Comparison of ENCODE assay signal across 8 cellular contexts in the genomic region with DNA sequence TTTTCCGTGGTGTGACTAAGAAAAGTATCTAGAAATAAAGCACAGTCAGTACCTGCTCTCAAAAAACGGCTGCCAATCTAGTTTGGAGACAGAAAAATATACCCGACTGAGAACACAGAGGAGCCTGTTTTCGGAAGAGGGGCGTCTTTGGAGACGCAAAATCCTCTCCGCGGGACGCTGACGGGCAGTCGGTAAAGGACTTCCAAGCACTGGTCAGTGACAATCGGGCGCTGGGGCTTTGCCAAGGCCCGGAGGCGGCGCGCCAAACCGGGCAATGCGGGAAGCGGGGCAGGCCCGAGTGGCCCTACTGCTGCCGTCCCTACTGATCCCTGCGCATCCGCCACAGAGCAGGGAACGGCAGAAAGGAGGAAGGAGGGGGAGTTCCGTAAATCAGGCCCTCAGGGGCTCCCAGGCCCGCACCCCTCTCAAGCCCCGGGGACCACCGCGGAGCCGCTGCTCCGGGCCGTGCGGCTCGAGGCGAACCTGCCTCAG. TPM values are rescaled to one million over a fixed set of nuclear protein-coding genes. Genes with fewer than 3 reads are reported as not detected.
DNase-seq lines count a peak whose midpoint lies in the region; ATAC-seq, FAIRE-seq and TF ChIP-seq lines count a peak whose summit lies in the region.

No MANE protein-coding gene starts in this region.

- peaks cover 15% of the 10 kb centered on the region for H3K36me3 Mint-ChIP-seq in activated CD8-positive, alpha-beta T cell treated with anti-CD3 and anti-CD28 coated beads, Interleukin-2, amount 10 ng/mL, durations not matched to agents 7 days and 5 days (ENCODE audit: low read depth)
- H3K36me3 Mint-ChIP-seq in natural killer cell treated with Interleukin-12 subunit alpha and Interleukin-12 subunit beta and Interleukin-15 and Interleukin-18, amount 100 ng/mL, for 72 hours: no peaks in the 10 kb centered on the region

- H2BK15ac ChIP-seq in IMR-90 (ENCODE audit: low read depth, low read length): no peak overlapping the region

- no peaks in the 10 kb centered on the region for H3K27me3 Mint-ChIP-seq in activated CD8-positive, alpha-beta T cell treated with anti-CD3 and anti-CD28 coated beads, Interleukin-2, amount 10 ng/mL, durations not matched to agents 7 days and 5 days (ENCODE audit: low read depth)
- H3K27me3 Mint-ChIP-seq in natural killer cell treated with Interleukin-12 subunit alpha and Interleukin-12 subunit beta and Interleukin-15 and Interleukin-18, amount 100 ng/mL, for 72 hours: no peaks in the 10 kb centered on the region

- H3K36me3 ChIP-seq in IMR-90 (ENCODE audit: control insufficient read depth, insufficient read depth, low read length): peaks cover 5% of the 10 kb centered on the region

- H3K27me3 ChIP-seq in IMR-90 (ENCODE audit: control insufficient read depth, insufficient read depth, low read length): no peaks in the 10 kb centered on the region

- TF ChIP-seq CTCF in IMR-90 (conservative IDR thresholded peaks at IDR 0.05; ENCODE audit: low read depth, low read length) (no peak), fibroblast of the aortic adventitia (IDR thresholded peaks at IDR 0.05; ENCODE audit: insufficient read depth, low read length) (no peak)

- H3K18ac ChIP-seq in IMR-90 (ENCODE audit: low read depth, low read length): peak overlapping the region; percentile 59; the same call in 1 of the 2 replicates

- H4K5ac ChIP-seq in IMR-90 (ENCODE audit: low read depth, low read length): peak overlapping the region; percentile 65

- peak overlapping the region; percentile 88 for H2BK5ac ChIP-seq in IMR-90 (ENCODE audit: low read depth, low read length, poor library complexity, severe bottlenecking)

- WGBS in IMR-90 (ENCODE audit: extremely low coverage in 2 of 2, insufficient read length in 1 of 2), 2 experiments: 0% methylated on average over 16 of the region's 36 CpGs; no CpG with 5 or more reads in 1 of the 2 experiments

- H3K4me1 Mint-ChIP-seq in activated CD8-positive, alpha-beta T cell treated with anti-CD3 and anti-CD28 coated beads, Interleukin-2, amount 10 ng/mL, durations not matched to agents 7 days and 5 days (ENCODE audit: low read depth): peaks cover 17% of the 10 kb centered on the region
- H3K4me1 Mint-ChIP-seq in natural killer cell treated with Interleukin-12 subunit alpha and Interleukin-12 subunit beta and Interleukin-15 and Interleukin-18, amount 100 ng/mL, for 72 hours (ENCODE audit: low read depth in 2 of 2): peaks cover 30 to 41% of the 10 kb centered on the region in 2 donors

- peak; percentile 53 for FAIRE-seq in GM19239 (lab: Jason Lieb, UNC)

- H3K4me1 ChIP-seq in IMR-90 (ENCODE audit: control insufficient read depth, insufficient read depth, low read length): peaks cover 6% of the 10 kb centered on the region

- peaks cover 28 to 60% of the 10 kb centered on the region in 2 experiments for H3K79me1 ChIP-seq in IMR-90 (ENCODE audit: low read depth in 1 of 2, low read length in 2 of 2)

- 0 out of 2 replicates have a peak overlapping the region, but pooled peaks have one; percentile 9 for H2BK20ac ChIP-seq in IMR-90 (ENCODE audit: low read depth, low read length)

- peak overlapping the region; percentile 99 for H2AFZ ChIP-seq in IMR-90 (replicated peaks; ENCODE audit: low read length, poor library complexity)

- H2AK5ac ChIP-seq in IMR-90 (ENCODE audit: low read depth, low read length): peak overlapping the region; percentile 73

- peak; percentile 41 for DNase-seq in CD1c-positive myeloid dendritic cell (ENCODE audit: extremely low spot score)
- no peak for DNase-seq in GM19239 (ENCODE audit: insufficient read length, low spot score)
- DNase-seq in IMR-90: peak; percentile 26
- peak; percentile 28 for DNase-seq in activated CD8-positive, alpha-beta T cell treated with anti-CD3 and anti-CD28 coated beads, Interleukin-2, amount 10 ng/mL, durations not matched to agents 7 days and 5 days
- DNase-seq in fibroblast of the aortic adventitia (ENCODE audit: low read depth): peak; percentile 38
- DNase-seq in natural killer cell treated with Interleukin-12 subunit alpha and Interleukin-12 subunit beta and Interleukin-15 and Interleukin-18, amount 100 ng/mL, for 72 hours (ENCODE audit: low spot score): no peak
- no peak for DNase-seq in NCI-H1092 treated with DMSO at 0.1 percent for 48 hours (lab: John Stamatoyannopoulos, UW)

- H3K9me3 Mint-ChIP-seq in activated CD8-positive, alpha-beta T cell treated with anti-CD3 and anti-CD28 coated beads, Interleukin-2, amount 10 ng/mL, durations not matched to agents 7 days and 5 days (ENCODE audit: insufficient read depth): no peaks in the 10 kb centered on the region
- H3K9me3 Mint-ChIP-seq in natural killer cell treated with Interleukin-12 subunit alpha and Interleukin-12 subunit beta and Interleukin-15 and Interleukin-18, amount 100 ng/mL, for 72 hours: no peaks in the 10 kb centered on the region

- H4K20me1 ChIP-seq in IMR-90 (ENCODE audit: insufficient read depth, low read length): peaks cover 5% of the 10 kb centered on the region; the same call in 1 of the 2 replicates

- peak overlapping the region; percentile 93 for H3K9ac ChIP-seq in IMR-90 (ENCODE audit: low read depth, low read length)

- peak; percentile 9 for ATAC-seq in IMR-90 (ENCODE audit: low read depth)
- ATAC-seq in activated CD8-positive, alpha-beta T cell treated with anti-CD3 and anti-CD28 coated beads, Interleukin-2, amount 10 ng/mL, durations not matched to agents 7 days and 5 days: peak; percentile 9
- ATAC-seq in natural killer cell treated with Interleukin-12 subunit alpha and Interleukin-12 subunit beta and Interleukin-15 and Interleukin-18, amount 100 ng/mL, for 72 hours: peak in 1 of 2 donors; percentile 15
- no peak for ATAC-seq in GM21737 (IDR thresholded peaks at IDR 0.05; ENCODE audit: unreplicated experiment)

- H4K8ac ChIP-seq in IMR-90 (ENCODE audit: low read depth in 2 of 2, low read length in 2 of 2): peak overlapping the region; percentile 78 to 97

- H3K9me3 ChIP-seq in IMR-90 (ENCODE audit: control insufficient read depth, insufficient read depth, low read length): no peaks in the 10 kb centered on the region

- peak overlapping the region; percentile 90 for H4K91ac ChIP-seq in IMR-90 (ENCODE audit: insufficient read depth, low read depth, low read length)

- POLR2A ChIA-PET in IMR-90 (lab: Charles Lee; ENCODE audit: unreplicated experiment): interaction anchor here (0.6 to 1.0 kb wide), 2 partner anchors 176 to 1565 kb away, joined by 3 read pairs; a partner anchor contains a TSS
- POLR2A ChIA-PET in activated CD8-positive, alpha-beta T cell treated with anti-CD3 and anti-CD28 coated beads, Interleukin-2, amount 10 ng/mL, durations not matched to agents 7 days and 5 days (lab: Charles Lee): interaction anchor here (0.5 to 2.8 kb wide), 16 partner anchors 9 to 296 kb away, joined by 3 to 15 read pairs (median 4); a partner anchor contains a TSS

- no peak for TF ChIP-seq RAD21 in IMR-90 (IDR thresholded peaks at IDR 0.05; ENCODE audit: low read length)

- in situ Hi-C loops in IMR-90 (cut with MboI; ENCODE audit: low sequenced_read_pairs): no loop called here

- peak overlapping the region; percentile 96 for H3K4ac ChIP-seq in IMR-90 (ENCODE audit: low read depth, low read length)

- H3K9me1 ChIP-seq in IMR-90 (ENCODE audit: insufficient read depth, low read length): peaks cover 11% of the 10 kb centered on the region

- peak overlapping the region; percentile 90 for H3K56ac ChIP-seq in IMR-90 (ENCODE audit: extremely low read depth, insufficient read depth, low read length)

- dilution Hi-C loops in IMR-90 (cut with HindIII; ENCODE audit: low sequenced_read_pairs, unreplicated experiment): no loop called here

- peak overlapping the region; percentile 93 for H3K27ac Mint-ChIP-seq in activated CD8-positive, alpha-beta T cell treated with anti-CD3 and anti-CD28 coated beads, Interleukin-2, amount 10 ng/mL, durations not matched to agents 7 days and 5 days
- peak overlapping the region; percentile 81 to 90 for H3K27ac Mint-ChIP-seq in natural killer cell treated with Interleukin-12 subunit alpha and Interleukin-12 subunit beta and Interleukin-15 and Interleukin-18, amount 100 ng/mL, for 72 hours

- TSS peak; percentile 70 for BruUV-seq in IMR-90 (replicated peaks; lab: Mats Ljungman, UMichigan)

- H3K4me3 ChIP-seq in IMR-90 (ENCODE audit: insufficient read depth, low read depth, low read length) (peak overlapping the region; percentile 82), fibroblast of the aortic adventitia (ENCODE audit: low read depth, low read length) (peak overlapping the region; percentile 94)

- peak overlapping the region; percentile 99 for H2AK9ac ChIP-seq in IMR-90 (replicated peaks; ENCODE audit: low read depth, low read length, poor library complexity)

- CTCF ChIA-PET in IMR-90 (lab: Yijun Ruan, JAX): interaction anchor here (0.9 kb wide), 1 partner anchor 47 kb away, joined by 6 read pairs; no protein-coding TSS in a partner anchor
- CTCF ChIA-PET in activated CD8-positive, alpha-beta T cell treated with anti-CD3 and anti-CD28 coated beads, Interleukin-2, amount 10 ng/mL, durations not matched to agents 7 days and 5 days (lab: Charles Lee): interaction anchor here (1.2 to 1.3 kb wide), 2 partner anchors 17 to 47 kb away, joined by 3 to 5 read pairs; no protein-coding TSS in a partner anchor

- H3K23ac ChIP-seq in IMR-90 (ENCODE audit: low read depth, low read length): peak overlapping the region; percentile 66

- peak overlapping the region; percentile 89 for H3K4me2 ChIP-seq in IMR-90 (ENCODE audit: low read depth, low read length)

- TF ChIP-seq POLR2A in IMR-90 (IDR thresholded peaks at IDR 0.05; ENCODE audit: low read depth, low read length): no peak

- H2BK120ac ChIP-seq in IMR-90 (ENCODE audit: low read depth, low read length): peak overlapping the region; percentile 72; the same call in 1 of the 2 replicates

- peak overlapping the region; percentile 96 for H3K27ac ChIP-seq in IMR-90 (ENCODE audit: insufficient read depth, low read length)

- H3K14ac ChIP-seq in IMR-90 (replicated peaks; ENCODE audit: low read depth, low read length): peak overlapping the region; percentile 98

- H3K4me3 Mint-ChIP-seq in activated CD8-positive, alpha-beta T cell treated with anti-CD3 and anti-CD28 coated beads, Interleukin-2, amount 10 ng/mL, durations not matched to agents 7 days and 5 days: peak overlapping the region; percentile 81
- H3K4me3 Mint-ChIP-seq in natural killer cell treated with Interleukin-12 subunit alpha and Interleukin-12 subunit beta and Interleukin-15 and Interleukin-18, amount 100 ng/mL, for 72 hours: peak overlapping the region; percentile 80

- intact Hi-C loops in IMR-90 (cut with micrococcal nuclease): loop anchor here (1.0 to 5.0 kb wide), 3 partner anchors 32 to 1183 kb away; no protein-coding TSS in a partner anchor

RNA-seq across cellular contexts. Expression of a gene that starts 0.6 kb away (rescaled TPM):
- 29.6 and 36.4 TPM in 2 replicates for total RNA-seq in IMR-90 (2012; rRNA removed)
- polyA plus RNA-seq in IMR-90 (2012; rRNA removed): 33.2 and 36.5 TPM in 2 replicates
- polyA plus RNA-seq in IMR-90 (2012; cell fraction: cytosol; rRNA removed): 23.2 and 23.4 TPM in 2 replicates
- polyA plus RNA-seq in IMR-90 (2012; cell fraction: nucleus; rRNA removed; ENCODE audit: low replicate concordance): 125 and 193 TPM in 2 replicates
- total RNA-seq in activated CD8-positive, alpha-beta T cell treated with anti-CD3 and anti-CD28 coated beads, Interleukin-2, amount 10 ng/mL, durations not matched to agents 7 days and 5 days: 10 to 100 TPM; 13.0 to 13.6 TPM
- total RNA-seq in fibroblast of the aortic adventitia (ENCODE audit: low replicate concordance): 21.9 and 36.2 TPM in 2 replicates
- total RNA-seq in natural killer cell treated with Interleukin-12 subunit alpha and Interleukin-12 subunit beta and Interleukin-15 and Interleukin-18, amount 100 ng/mL, for 72 hours: 10 to 100 TPM; 25.3 to 40.7 TPM

RNA-seq across cellular contexts. Expression of a gene that starts 59.6 kb away (rescaled TPM):
- total RNA-seq in IMR-90 (2012; rRNA removed) (15.0 and 19.9 TPM in 2 replicates), fibroblast of the aortic adventitia (ENCODE audit: low replicate concordance) (15.9 and 17.1 TPM in 2 replicates)
- 8.4 and 9.6 TPM in 2 replicates for polyA plus RNA-seq in IMR-90 (2012; rRNA removed)
- 1.7 and 2.7 TPM in 2 replicates for polyA plus RNA-seq in IMR-90 (2012; cell fraction: cytosol; rRNA removed)
- polyA plus RNA-seq in IMR-90 (2012; cell fraction: nucleus; rRNA removed; ENCODE audit: low replicate concordance): 1.6 and 15.2 TPM in 2 replicates
- 10 to 100 TPM; 25.8 to 28.0 TPM for total RNA-seq in activated CD8-positive, alpha-beta T cell treated with anti-CD3 and anti-CD28 coated beads, Interleukin-2, amount 10 ng/mL, durations not matched to agents 7 days and 5 days
- total RNA-seq in natural killer cell treated with Interleukin-12 subunit alpha and Interleukin-12 subunit beta and Interleukin-15 and Interleukin-18, amount 100 ng/mL, for 72 hours: 10 to 100 TPM; 21.2 to 37.1 TPM

Comparison
In these comparisons a context has a peak if more than half of its experiments do, and no peak if none do; other contexts are left out.
1. DNase-seq: peak in CD1c-positive myeloid dendritic cell (single experiment), IMR-90 (single experiment), activated CD8-positive, alpha-beta T cell treated with anti-CD3 and anti-CD28 coated beads, Interleukin-2, amount 10 ng/mL, durations not matched to agents 7 days and 5 days (single experiment) and fibroblast of the aortic adventitia (single experiment); none in GM19239 (single experiment), natural killer cell treated with Interleukin-12 subunit alpha and Interleukin-12 subunit beta and Interleukin-15 and Interleukin-18, amount 100 ng/mL, for 72 hours (single experiment) and NCI-H1092 treated with DMSO at 0.1 percent for 48 hours (single experiment).